Comparison of ENCODE assay signal across 8 cellular contexts in genomic region chr11:117815262-117815803, GRCh38. TPM values are rescaled to one million over a fixed set of nuclear protein-coding genes. Genes with fewer than 3 reads are reported as not detected.
A peak's percentile ranks its signal among the peaks of the same experiment; 100 is the strongest.
DNase-seq lines count a peak whose midpoint lies in the region; ATAC-seq lines count a peak whose summit lies in the region.

No MANE protein-coding gene starts in this region.

- peak overlapping the region; percentile 23 for H3K4me2 ChIP-seq in Karpas-422 (ENCODE audit: low read depth, low read length, poor library complexity, severe bottlenecking)

- peaks cover 15% of the 10 kb centered on the region for H3K4me1 ChIP-seq in Karpas-422 (ENCODE audit: low read length)

- no peaks in the 10 kb centered on the region for H3K9me2 ChIP-seq in Karpas-422 (replicated peaks; ENCODE audit: insufficient read depth, low read length)

- no peaks in the 10 kb centered on the region for H4K20me1 ChIP-seq in Karpas-422 (ENCODE audit: insufficient read depth, low read depth, low read length)

- no peak overlapping the region for H2AFZ ChIP-seq in Karpas-422 (ENCODE audit: low read length)

- H3K36me3 ChIP-seq in Karpas-422 (ENCODE audit: insufficient read depth, low read length), result no peaks in the 10 kb centered on the region

- ATAC-seq in GM21576 (IDR thresholded peaks at IDR 0.05; ENCODE audit: unreplicated experiment) (peak; percentile 53), left ventricle myocardium superior (peak; percentile 10)

- peak; percentile 92 for DNase-seq in GF-D8 (lab: John Stamatoyannopoulos, UW)
- DNase-seq in Karpas-422, result peak; percentile 79
- DNase-seq in activated CD8-positive, alpha-beta memory T cell treated with anti-CD3 and anti-CD28 coated beads for 24 hours, result peak; percentile 84
- peak; percentile 57 for DNase-seq in left ventricle myocardium superior
- DNase-seq in stimulated activated CD4-positive, alpha-beta T cell treated with anti-CD3 and anti-CD28 coated beads, TNF-alpha, amount 100 ng/mL, for 48 hours (ENCODE audit: low read depth in 3 of 3), result peak in 2 of 3 donors; percentile 42 to 58
- no peak for DNase-seq in iPS-NIHi11 (ENCODE audit: low spot score)
- DNase-seq in foreskin melanocyte, result no peak

- H3K4me3 ChIP-seq in Karpas-422 (ENCODE audit: low read length), result no peak overlapping the region

- no peaks in the 10 kb centered on the region for H3K79me2 ChIP-seq in Karpas-422 (ENCODE audit: low read length)

- no peaks in the 10 kb centered on the region for H3K27me3 ChIP-seq in Karpas-422 (ENCODE audit: low read length)

- intact Hi-C loops in left ventricle myocardium superior (cut with micrococcal nuclease), result loop anchor here (10.0 kb wide), 1 partner anchor 239 kb away; no protein-coding TSS in a partner anchor

- no peaks in the 10 kb centered on the region for H3K9me3 ChIP-seq in Karpas-422 (ENCODE audit: low read length)

- H3K27ac ChIP-seq in Karpas-422 (ENCODE audit: low read length), result no peak overlapping the region

- no peak overlapping the region for H3K9ac ChIP-seq in Karpas-422 (ENCODE audit: low read length)

RNA-seq across cellular contexts. Expression of gene FXYD2, which starts 9.2 kb away (rescaled TPM):
- 1.4 and 3.1 TPM in 2 replicates for total RNA-seq in Karpas-422 (2014; rRNA removed; shearing (Covaris generic); ENCODE audit: low replicate concordance)
- 1.4 TPM for total RNA-seq in left ventricle myocardium superior

RNA-seq across cellular contexts. Expression of gene DSCAML1, which starts 18.3 kb away (rescaled TPM):
- not detected in 2 replicates for total RNA-seq in Karpas-422 (2014; rRNA removed; shearing (Covaris generic); ENCODE audit: low replicate concordance)
- 1.2 TPM for total RNA-seq in left ventricle myocardium superior

Comparison
In these comparisons a context has a peak if more than half of its experiments do, and no peak if none do; other contexts are left out.
1. DNase-seq: peak in GF-D8 (single experiment), Karpas-422 (single experiment), activated CD8-positive, alpha-beta memory T cell treated with anti-CD3 and anti-CD28 coated beads for 24 hours (single experiment), left ventricle myocardium superior (single experiment) and stimulated activated CD4-positive, alpha-beta T cell treated with anti-CD3 and anti-CD28 coated beads, TNF-alpha, amount 100 ng/mL, for 48 hours (2 of 3); none in iPS-NIHi11 (single experiment) and foreskin melanocyte (single experiment).